Comparison of ENCODE assay signal across 2 cellular contexts in the genomic region with DNA sequence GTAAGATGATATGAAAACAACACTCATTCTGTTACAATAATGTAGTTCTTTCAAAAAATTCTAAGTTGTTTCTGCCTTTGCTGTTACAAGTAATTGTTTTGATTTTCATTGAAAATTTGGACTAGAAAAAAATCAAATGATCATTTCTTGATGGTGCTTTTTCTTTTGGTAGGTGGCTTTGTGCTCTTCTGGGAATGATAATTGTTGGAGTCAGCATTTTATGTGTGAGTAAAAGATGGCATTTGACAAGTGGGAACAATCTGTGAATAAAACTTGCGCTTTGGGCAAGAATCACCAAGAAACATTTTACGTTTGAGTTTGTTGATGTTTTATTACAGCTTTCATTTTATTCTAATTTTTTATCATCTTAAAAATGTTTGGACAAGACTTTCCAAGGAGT.
TF ChIP-seq lines count a peak whose summit lies in the region.

No MANE protein-coding gene starts in this region.

TF ChIP-seq in HepG2, 621 proteins besides CTCF, POLR2A, EP300 and RAD21:
- TF ChIP-seq ZNF782 (CRISPR knock-in tag; IDR thresholded peaks at IDR 0.05; ENCODE audit: borderline replicate concordance) = no peak
- TF ChIP-seq MAFK (conservative IDR thresholded peaks at IDR 0.05 in 1 of 2, IDR thresholded peaks at IDR 0.05 in 1 of 2; ENCODE audit: low read length in 2 of 2) = peak; percentile 87 to 89
- TF ChIP-seq MAFF (IDR thresholded peaks at IDR 0.05; ENCODE audit: low read depth, low read length) = peak; percentile 81

TF ChIP-seq in K562, 482 proteins besides CTCF, POLR2A, EP300 and RAD21:
- TF ChIP-seq GABPA (tag; conservative IDR thresholded peaks at IDR 0.05; ENCODE audit: low read depth) (0 out of 2 replicates have a peak, but pooled peaks have one; percentile 2), NR1H2 (CRISPR knock-in tag; IDR thresholded peaks at IDR 0.05) (no peak), BCL6 (CRISPR knock-in tag; IDR thresholded peaks at IDR 0.05) (no peak), ZNF253 (CRISPR knock-in tag; conservative IDR thresholded peaks at IDR 0.05) (no peak), C11orf30 (IDR thresholded peaks at IDR 0.05; ENCODE audit: low read depth) (peak; percentile 78; the same call in 1 of the 2 replicates), MAFG (tag; conservative IDR thresholded peaks at IDR 0.05) (peak; percentile 69), MAFK (IDR thresholded peaks at IDR 0.05; ENCODE audit: low read length) (peak; percentile 29; the same call in 1 of the 2 replicates), MAFF (IDR thresholded peaks at IDR 0.05; ENCODE audit: low read length) (peak; percentile 65), ZNF316 (IDR thresholded peaks at IDR 0.05) (peak; percentile 86)
- TF ChIP-seq, protein P1, sequence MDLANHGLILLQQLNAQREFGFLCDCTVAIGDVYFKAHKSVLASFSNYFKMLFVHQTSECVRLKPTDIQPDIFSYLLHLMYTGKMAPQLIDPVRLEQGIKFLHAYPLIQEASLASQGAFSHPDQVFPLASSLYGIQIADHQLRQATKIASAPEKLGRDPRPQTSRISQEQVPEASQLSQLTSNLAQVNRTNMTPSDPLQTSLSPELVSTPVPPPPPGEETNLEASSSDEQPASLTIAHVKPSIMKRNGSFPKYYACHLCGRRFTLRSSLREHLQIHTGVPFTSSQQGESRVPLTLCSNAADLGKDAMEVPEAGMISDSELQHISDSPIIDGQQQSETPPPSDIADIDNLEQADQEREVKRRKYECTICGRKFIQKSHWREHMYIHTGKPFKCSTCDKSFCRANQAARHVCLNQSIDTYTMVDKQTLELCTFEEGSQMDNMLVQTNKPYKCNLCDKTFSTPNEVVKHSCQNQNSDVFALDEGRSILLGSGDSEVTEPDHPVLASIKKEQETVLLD (IDR thresholded peaks at IDR 0.05) = no peak
